1 cellular context compared by ENCODE assay signal in genomic region chr19:2524840-2525723, GRCh38.
TF ChIP-seq lines count a peak whose summit lies in the region.

No MANE protein-coding gene starts in this region.

TF ChIP-seq in K562, 482 proteins besides CTCF, POLR2A, EP300 and RAD21 (continued from another document and continues in another):
- TF ChIP-seq HMBOX1 (IDR thresholded peaks at IDR 0.05) (no peak), KLF6 (CRISPR knock-in tag; IDR thresholded peaks at IDR 0.05; ENCODE audit: borderline replicate concordance) (no peak), ZC3H8 (IDR thresholded peaks at IDR 0.05) (no peak), TAF1 (IDR thresholded peaks at IDR 0.05; ENCODE audit: control insufficient read depth, extremely low read depth, insufficient read depth, low read length, severe bottlenecking) (no peak), ZNF507 (tag; conservative IDR thresholded peaks at IDR 0.05) (no peak), BHLHE40 (IDR thresholded peaks at IDR 0.05; ENCODE audit: low read length) (peak; percentile 54), FOS (IDR thresholded peaks at IDR 0.05; ENCODE audit: extremely low read depth, insufficient read length) (no peak), XRCC3 (IDR thresholded peaks at IDR 0.05) (no peak), NFIC (IDR thresholded peaks at IDR 0.05) (no peak), ELK3 (CRISPR knock-in tag; IDR thresholded peaks at IDR 0.05) (no peak), RBM15 (IDR thresholded peaks at IDR 0.05; ENCODE audit: insufficient read depth, low read length) (no peak), ATF1 (CRISPR knock-in tag; IDR thresholded peaks at IDR 0.05) (no peak), ATF1 (tag; IDR thresholded peaks at IDR 0.05) (no peak), ZFP1 (CRISPR knock-in tag; IDR thresholded peaks at IDR 0.05) (no peak), CHD2 (IDR thresholded peaks at IDR 0.05; ENCODE audit: low read depth, low read length) (no peak), PREB (CRISPR knock-in tag; IDR thresholded peaks at IDR 0.05) (no peak), ID3 (CRISPR knock-in tag; IDR thresholded peaks at IDR 0.05) (no peak), ID3 (tag; IDR thresholded peaks at IDR 0.05) (no peak), OTX1 (CRISPR knock-in tag; IDR thresholded peaks at IDR 0.05) (no peak), FIP1L1 (IDR thresholded peaks at IDR 0.05; ENCODE audit: low read depth, low read length, poor library complexity, severe bottlenecking) (no peak), ZFPM2 (CRISPR knock-in tag; IDR thresholded peaks at IDR 0.05) (no peak), PHB (CRISPR knock-in tag; IDR thresholded peaks at IDR 0.05) (no peak), ZNF316 (IDR thresholded peaks at IDR 0.05) (no peak), SIRT6 (IDR thresholded peaks at IDR 0.05; ENCODE audit: low read depth, low read length) (no peak), ATF7 (IDR thresholded peaks at IDR 0.05) (peak; percentile 69), HDAC3 (IDR thresholded peaks at IDR 0.05; ENCODE audit: borderline replicate concordance, partially characterized antibody) (no peak), HMGN3 (IDR thresholded peaks at IDR 0.05; ENCODE audit: borderline replicate concordance, extremely low read depth, insufficient read length, low read depth, low read length) (no peak), CBFA2T3 (IDR thresholded peaks at IDR 0.05) (no peak), MCM7 (IDR thresholded peaks at IDR 0.05) (no peak), L3MBTL2 (IDR thresholded peaks at IDR 0.05) (peak; percentile 57), HDAC6 (IDR thresholded peaks at IDR 0.05; ENCODE audit: low read depth, low read length) (no peak), ZNF12 (CRISPR knock-in tag; IDR thresholded peaks at IDR 0.05) (no peak; the same call in 1 of the 2 replicates), PHB2 (IDR thresholded peaks at IDR 0.05; ENCODE audit: low read depth) (no peak), SMARCB1 (IDR thresholded peaks at IDR 0.05; ENCODE audit: insufficient read length, low read depth) (no peak), ZBTB11 (CRISPR knock-in tag; IDR thresholded peaks at IDR 0.05) (no peak), ETV5 (CRISPR knock-in tag; IDR thresholded peaks at IDR 0.05; ENCODE audit: low read depth) (0 out of 2 replicates have a peak, but pooled peaks have one; percentile 25), SREBF1 (IDR thresholded peaks at IDR 0.05; ENCODE audit: borderline replicate concordance, low read depth, low read length) (no peak), TRIM24 (IDR thresholded peaks at IDR 0.05) (peak in 1 of 2 experiments; percentile 41; a peak in 2 of 4 replicates), MED1 (CRISPR knock-in tag; IDR thresholded peaks at IDR 0.05; ENCODE audit: borderline replicate concordance) (no peak), FOXK2 (conservative IDR thresholded peaks at IDR 0.05 in 1 of 2, IDR thresholded peaks at IDR 0.05 in 1 of 2; ENCODE audit: low read depth in 2 of 2) (no peak), RBM39 (optimal IDR thresholded peaks at IDR 0.05; ENCODE audit: low read depth, low read length) (no peak), ZNF3 (CRISPR knock-in tag; IDR thresholded peaks at IDR 0.05) (no peak), HIVEP1 (CRISPR knock-in tag; IDR thresholded peaks at IDR 0.05) (no peak), E2F1 (CRISPR knock-in tag; IDR thresholded peaks at IDR 0.05) (no peak), HNRNPUL1 (IDR thresholded peaks at IDR 0.05; ENCODE audit: low read length) (no peak), RBM34 (IDR thresholded peaks at IDR 0.05; ENCODE audit: borderline replicate concordance, insufficient read depth, low read length) (no peak), RNF2 (IDR thresholded peaks at IDR 0.05) (no peak), DDX20 (tag; IDR thresholded peaks at IDR 0.05; ENCODE audit: low read depth) (no peak), ZBTB7A (IDR thresholded peaks at IDR 0.05; ENCODE audit: borderline replicate concordance, control insufficient read depth, low read depth, low read length) (no peak), KLF10 (CRISPR knock-in tag; IDR thresholded peaks at IDR 0.05) (no peak), SNRNP70 (optimal IDR thresholded peaks at IDR 0.05; ENCODE audit: low read depth, low read length) (no peak), JUND (IDR thresholded peaks at IDR 0.05; ENCODE audit: borderline replicate concordance, low read depth, low read length) (peak; percentile 74), JUND (tag; IDR thresholded peaks at IDR 0.05; ENCODE audit: borderline replicate concordance, low read depth, low read length) (peak; percentile 44; the same call in 1 of the 3 replicates), YBX1 (IDR thresholded peaks at IDR 0.05) (no peak), CBX5 (IDR thresholded peaks at IDR 0.05; ENCODE audit: borderline replicate concordance, low read depth) (no peak)
- TF ChIP-seq, protein P1, sequence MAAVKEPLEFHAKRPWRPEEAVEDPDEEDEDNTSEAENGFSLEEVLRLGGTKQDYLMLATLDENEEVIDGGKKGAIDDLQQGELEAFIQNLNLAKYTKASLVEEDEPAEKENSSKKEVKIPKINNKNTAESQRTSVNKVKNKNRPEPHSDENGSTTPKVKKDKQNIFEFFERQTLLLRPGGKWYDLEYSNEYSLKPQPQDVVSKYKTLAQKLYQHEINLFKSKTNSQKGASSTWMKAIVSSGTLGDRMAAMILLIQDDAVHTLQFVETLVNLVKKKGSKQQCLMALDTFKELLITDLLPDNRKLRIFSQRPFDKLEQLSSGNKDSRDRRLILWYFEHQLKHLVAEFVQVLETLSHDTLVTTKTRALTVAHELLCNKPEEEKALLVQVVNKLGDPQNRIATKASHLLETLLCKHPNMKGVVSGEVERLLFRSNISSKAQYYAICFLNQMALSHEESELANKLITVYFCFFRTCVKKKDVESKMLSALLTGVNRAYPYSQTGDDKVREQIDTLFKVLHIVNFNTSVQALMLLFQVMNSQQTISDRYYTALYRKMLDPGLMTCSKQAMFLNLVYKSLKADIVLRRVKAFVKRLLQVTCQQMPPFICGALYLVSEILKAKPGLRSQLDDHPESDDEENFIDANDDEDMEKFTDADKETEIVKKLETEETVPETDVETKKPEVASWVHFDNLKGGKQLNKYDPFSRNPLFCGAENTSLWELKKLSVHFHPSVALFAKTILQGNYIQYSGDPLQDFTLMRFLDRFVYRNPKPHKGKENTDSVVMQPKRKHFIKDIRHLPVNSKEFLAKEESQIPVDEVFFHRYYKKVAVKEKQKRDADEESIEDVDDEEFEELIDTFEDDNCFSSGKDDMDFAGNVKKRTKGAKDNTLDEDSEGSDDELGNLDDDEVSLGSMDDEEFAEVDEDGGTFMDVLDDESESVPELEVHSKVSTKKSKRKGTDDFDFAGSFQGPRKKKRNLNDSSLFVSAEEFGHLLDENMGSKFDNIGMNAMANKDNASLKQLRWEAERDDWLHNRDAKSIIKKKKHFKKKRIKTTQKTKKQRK (IDR thresholded peaks at IDR 0.05; ENCODE audit: borderline replicate concordance, low read depth, low read length), result no peak
- TF ChIP-seq, protein P2, sequence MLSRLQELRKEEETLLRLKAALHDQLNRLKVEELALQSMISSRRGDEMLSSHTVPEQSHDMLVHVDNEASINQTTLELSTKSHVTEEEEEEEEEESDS (CRISPR knock-in tag; IDR thresholded peaks at IDR 0.05), result no peak
- TF ChIP-seq, protein P3, sequence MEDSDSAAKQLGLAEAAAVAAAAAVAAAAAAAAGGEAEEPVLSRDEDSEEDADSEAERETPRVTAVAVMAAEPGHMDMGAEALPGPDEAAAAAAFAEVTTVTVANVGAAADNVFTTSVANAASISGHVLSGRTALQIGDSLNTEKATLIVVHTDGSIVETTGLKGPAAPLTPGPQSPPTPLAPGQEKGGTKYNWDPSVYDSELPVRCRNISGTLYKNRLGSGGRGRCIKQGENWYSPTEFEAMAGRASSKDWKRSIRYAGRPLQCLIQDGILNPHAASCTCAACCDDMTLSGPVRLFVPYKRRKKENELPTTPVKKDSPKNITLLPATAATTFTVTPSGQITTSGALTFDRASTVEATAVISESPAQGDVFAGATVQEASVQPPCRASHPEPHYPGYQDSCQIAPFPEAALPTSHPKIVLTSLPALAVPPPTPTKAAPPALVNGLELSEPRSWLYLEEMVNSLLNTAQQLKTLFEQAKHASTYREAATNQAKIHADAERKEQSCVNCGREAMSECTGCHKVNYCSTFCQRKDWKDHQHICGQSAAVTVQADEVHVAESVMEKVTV (CRISPR knock-in tag; IDR thresholded peaks at IDR 0.05), result no peak
- TF ChIP-seq, protein P4, sequence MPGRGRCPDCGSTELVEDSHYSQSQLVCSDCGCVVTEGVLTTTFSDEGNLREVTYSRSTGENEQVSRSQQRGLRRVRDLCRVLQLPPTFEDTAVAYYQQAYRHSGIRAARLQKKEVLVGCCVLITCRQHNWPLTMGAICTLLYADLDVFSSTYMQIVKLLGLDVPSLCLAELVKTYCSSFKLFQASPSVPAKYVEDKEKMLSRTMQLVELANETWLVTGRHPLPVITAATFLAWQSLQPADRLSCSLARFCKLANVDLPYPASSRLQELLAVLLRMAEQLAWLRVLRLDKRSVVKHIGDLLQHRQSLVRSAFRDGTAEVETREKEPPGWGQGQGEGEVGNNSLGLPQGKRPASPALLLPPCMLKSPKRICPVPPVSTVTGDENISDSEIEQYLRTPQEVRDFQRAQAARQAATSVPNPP (IDR thresholded peaks at IDR 0.05; ENCODE audit: borderline replicate concordance, insufficient read depth, insufficient read length), result no peak
